ENCODE assay signal across 1 cellular context in the genomic region with DNA sequence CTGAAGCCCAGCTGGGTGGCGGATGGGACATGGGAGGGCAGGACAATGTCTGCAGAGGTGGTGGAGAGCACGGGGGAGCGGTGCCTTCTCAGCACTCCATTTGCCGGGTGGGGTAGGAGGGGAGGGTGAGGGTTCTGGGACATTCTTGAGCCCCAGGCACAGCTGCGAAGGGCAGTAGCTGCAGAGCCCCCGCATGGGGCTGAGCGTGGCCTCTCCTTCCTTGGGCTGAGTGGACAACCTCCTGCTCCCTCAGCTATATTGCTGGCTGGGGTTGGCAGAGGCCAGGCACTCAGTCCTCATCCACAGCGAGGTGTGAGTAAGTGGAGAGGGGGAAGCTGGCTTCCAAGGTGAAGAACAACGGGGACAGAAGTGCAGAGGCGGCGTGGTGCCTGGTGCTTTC.
TF ChIP-seq lines count a peak whose summit lies in the region.

No MANE protein-coding gene starts in this region.

TF ChIP-seq in HepG2, 621 proteins besides CTCF, POLR2A, EP300 and RAD21:
- no peak for TF ChIP-seq ZNF703 (CRISPR knock-in tag; IDR thresholded peaks at IDR 0.05; ENCODE audit: borderline replicate concordance)
- no peak for TF ChIP-seq ZNF225 (CRISPR knock-in tag; IDR thresholded peaks at IDR 0.05)
- TF ChIP-seq, protein P1, sequence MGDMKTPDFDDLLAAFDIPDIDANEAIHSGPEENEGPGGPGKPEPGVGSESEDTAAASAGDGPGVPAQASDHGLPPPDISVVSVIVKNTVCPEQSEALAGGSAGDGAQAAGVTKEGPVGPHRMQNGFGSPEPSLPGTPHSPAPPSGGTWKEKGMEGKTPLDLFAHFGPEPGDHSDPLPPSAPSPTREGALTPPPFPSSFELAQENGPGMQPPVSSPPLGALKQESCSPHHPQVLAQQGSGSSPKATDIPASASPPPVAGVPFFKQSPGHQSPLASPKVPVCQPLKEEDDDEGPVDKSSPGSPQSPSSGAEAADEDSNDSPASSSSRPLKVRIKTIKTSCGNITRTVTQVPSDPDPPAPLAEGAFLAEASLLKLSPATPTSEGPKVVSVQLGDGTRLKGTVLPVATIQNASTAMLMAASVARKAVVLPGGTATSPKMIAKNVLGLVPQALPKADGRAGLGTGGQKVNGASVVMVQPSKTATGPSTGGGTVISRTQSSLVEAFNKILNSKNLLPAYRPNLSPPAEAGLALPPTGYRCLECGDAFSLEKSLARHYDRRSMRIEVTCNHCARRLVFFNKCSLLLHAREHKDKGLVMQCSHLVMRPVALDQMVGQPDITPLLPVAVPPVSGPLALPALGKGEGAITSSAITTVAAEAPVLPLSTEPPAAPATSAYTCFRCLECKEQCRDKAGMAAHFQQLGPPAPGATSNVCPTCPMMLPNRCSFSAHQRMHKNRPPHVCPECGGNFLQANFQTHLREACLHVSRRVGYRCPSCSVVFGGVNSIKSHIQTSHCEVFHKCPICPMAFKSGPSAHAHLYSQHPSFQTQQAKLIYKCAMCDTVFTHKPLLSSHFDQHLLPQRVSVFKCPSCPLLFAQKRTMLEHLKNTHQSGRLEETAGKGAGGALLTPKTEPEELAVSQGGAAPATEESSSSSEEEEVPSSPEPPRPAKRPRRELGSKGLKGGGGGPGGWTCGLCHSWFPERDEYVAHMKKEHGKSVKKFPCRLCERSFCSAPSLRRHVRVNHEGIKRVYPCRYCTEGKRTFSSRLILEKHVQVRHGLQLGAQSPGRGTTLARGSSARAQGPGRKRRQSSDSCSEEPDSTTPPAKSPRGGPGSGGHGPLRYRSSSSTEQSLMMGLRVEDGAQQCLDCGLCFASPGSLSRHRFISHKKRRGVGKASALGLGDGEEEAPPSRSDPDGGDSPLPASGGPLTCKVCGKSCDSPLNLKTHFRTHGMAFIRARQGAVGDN (CRISPR knock-in tag; IDR thresholded peaks at IDR 0.05) = peak; percentile 30
